21 cellular contexts compared by ENCODE assay signal in the genomic region with DNA sequence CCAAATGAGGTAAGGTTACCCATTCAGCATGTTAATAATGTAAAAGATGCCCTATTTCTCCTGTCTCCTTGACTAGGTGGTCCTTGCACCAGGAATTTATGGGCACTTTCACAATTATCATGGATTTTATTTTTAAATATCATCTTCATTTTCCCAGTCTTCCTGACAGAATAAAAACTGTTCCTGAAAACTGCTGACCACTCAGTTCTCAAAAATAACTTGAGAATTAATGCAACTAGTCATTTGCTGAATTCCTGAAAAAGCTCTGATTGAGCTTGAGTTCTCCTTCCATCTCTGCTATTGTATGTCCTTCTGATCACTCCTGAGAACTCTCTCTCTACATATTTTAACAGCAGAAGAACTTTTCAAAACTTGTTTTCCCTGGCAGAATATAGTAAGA. TPM values are rescaled to one million over a fixed set of nuclear protein-coding genes. Genes with fewer than 3 reads are reported as not detected.
DNase-seq lines count a peak whose midpoint lies in the region; ATAC-seq, FAIRE-seq and TF ChIP-seq lines count a peak whose summit lies in the region.
"Had no signal": no experiment of that assay in that cellular context is flagged by ENCODE, and none has a peak within 500 bp of the region (broad histone marks: within the 10 kb centered on the region; RNA-seq: fewer than 3 reads in every experiment).

No MANE protein-coding gene starts in this region.

- CTCF ChIA-PET in A549 (lab: Yijun Ruan, JAX): no interaction called here
- CTCF ChIA-PET in IMR-90 (lab: Yijun Ruan, JAX): no interaction called here

- no TSS peak for BruUV-seq in IMR-90 (replicated peaks; lab: Mats Ljungman, UMichigan)

- no peak overlapping the region for H3K18ac ChIP-seq in IMR-90 (ENCODE audit: low read depth, low read length)

- no peak for TF ChIP-seq RAD21 in A549 (conservative IDR thresholded peaks at IDR 0.05 in 1 of 2, IDR thresholded peaks at IDR 0.05 in 1 of 2)
- no peak for TF ChIP-seq RAD21 in IMR-90 (IDR thresholded peaks at IDR 0.05; ENCODE audit: low read length)

- H3K9me3 Mint-ChIP-seq in brain: peaks cover 0 to 14% (median 9%) of the 10 kb centered on the region in 5 experiments

- H2BK15ac ChIP-seq in IMR-90 (ENCODE audit: low read depth, low read length): no peak overlapping the region

- H2AFZ ChIP-seq in IMR-90 (replicated peaks; ENCODE audit: low read length, poor library complexity): no peak overlapping the region

- no peaks in the 10 kb centered on the region for H3K27me3 Mint-ChIP-seq in brain
- H3K27me3 Mint-ChIP-seq: CD4-positive, alpha-beta T cell had no signal

- no peaks in the 10 kb centered on the region for H3K79me1 ChIP-seq in IMR-90 (ENCODE audit: low read depth in 1 of 2, low read length in 2 of 2)

- TF ChIP-seq POLR2A in A549 (IDR thresholded peaks at IDR 0.05; ENCODE audit: low read length) (no peak), IMR-90 (IDR thresholded peaks at IDR 0.05; ENCODE audit: low read depth, low read length) (no peak)

- no peak overlapping the region for H2AK5ac ChIP-seq in IMR-90 (ENCODE audit: low read depth, low read length)

- dilution Hi-C loops in IMR-90 (cut with HindIII; ENCODE audit: low sequenced_read_pairs, unreplicated experiment): no loop called here

- TF ChIP-seq EP300 in A549 (IDR thresholded peaks at IDR 0.05): no peak

- no peak overlapping the region for H2BK20ac ChIP-seq in IMR-90 (ENCODE audit: low read depth, low read length)

- no peak overlapping the region for H2AK9ac ChIP-seq in IMR-90 (replicated peaks; ENCODE audit: low read depth, low read length, poor library complexity)

- POLR2A ChIA-PET in A549 (lab: Yijun Ruan, JAX) (no interaction called here), IMR-90 (lab: Charles Lee; ENCODE audit: unreplicated experiment) (no interaction called here)

- intact Hi-C loops in IMR-90 (cut with micrococcal nuclease): no loop called here

- no peak overlapping the region for H3K4me2 ChIP-seq in A549
- no peak overlapping the region for H3K4me2 ChIP-seq in IMR-90 (ENCODE audit: low read depth, low read length)
- H3K4me2 ChIP-seq: BLaER1 had no signal

- H3K27me3 ChIP-seq in IMR-90 (ENCODE audit: control insufficient read depth, insufficient read depth, low read length): no peaks in the 10 kb centered on the region
- H3K27me3 ChIP-seq: BE2C, BLaER1 had no signal

- H2BK5ac ChIP-seq in IMR-90 (ENCODE audit: low read depth, low read length, poor library complexity, severe bottlenecking): no peak overlapping the region

- H3K4me3 ChIP-seq in A549 (no peak overlapping the region), IMR-90 (ENCODE audit: insufficient read depth, low read depth, low read length) (no peak overlapping the region)
- H3K4me3 ChIP-seq: BLaER1 had no signal

- no peaks in the 10 kb centered on the region for H3K36me3 ChIP-seq in IMR-90 (ENCODE audit: control insufficient read depth, insufficient read depth, low read length)
- H3K36me3 ChIP-seq: BE2C, BLaER1 had no signal

- H3K4ac ChIP-seq in IMR-90 (ENCODE audit: low read depth, low read length): no peak overlapping the region

- H3K23ac ChIP-seq in IMR-90 (ENCODE audit: low read depth, low read length): no peak overlapping the region

- H3K36me3 Mint-ChIP-seq in brain: peaks cover 57% of the 10 kb centered on the region
- H3K36me3 Mint-ChIP-seq: CD8-positive, alpha-beta T cell had no signal

- FAIRE-seq in A549 (lab: Jason Lieb, UNC): no peak
- FAIRE-seq: A204.1, D721Med, G401.6, GM12891, GM19239 had no signal

- H4K91ac ChIP-seq in IMR-90 (ENCODE audit: insufficient read depth, low read depth, low read length): no peak overlapping the region

- DNase-seq in A549 (ENCODE audit: low read depth in 1 of 2, low spot score in 1 of 2) (no peak), IMR-90 (no peak), C1 segment of cervical spinal cord (lab: John Stamatoyannopoulos, UW) (no peak)
- no peak for DNase-seq in activated T-cell treated with anti-CD3 and anti-CD28 coated beads, Interleukin-2, amount 50 U/mL, for 1 hour
- DNase-seq: 8988T; AML-193; BE2C; Caco-2; Calu3; CD4-positive, alpha-beta T cell; CD8-positive, alpha-beta T cell; DMS79 treated with DMSO at 0.1 percent for 48 hours; GF-D8 had no signal

- H4K5ac ChIP-seq in IMR-90 (ENCODE audit: low read depth, low read length): no peak overlapping the region

- H3K4me1 ChIP-seq in A549 (no peaks in the 10 kb centered on the region), IMR-90 (ENCODE audit: control insufficient read depth, insufficient read depth, low read length) (no peaks in the 10 kb centered on the region)
- H3K4me1 ChIP-seq: BLaER1, Caco-2 had no signal

- no peak for TF ChIP-seq CTCF in A549 (IDR thresholded peaks at IDR 0.05)
- TF ChIP-seq CTCF in IMR-90 (conservative IDR thresholded peaks at IDR 0.05; ENCODE audit: low read depth, low read length): no peak
- TF ChIP-seq CTCF in brain (conservative IDR thresholded peaks at IDR 0.05): no peak

- no peak overlapping the region for H2BK120ac ChIP-seq in IMR-90 (ENCODE audit: low read depth, low read length)

- H3K56ac ChIP-seq in IMR-90 (ENCODE audit: extremely low read depth, insufficient read depth, low read length): no peak overlapping the region

- H3K4me1 Mint-ChIP-seq in brain: peaks cover 71% of the 10 kb centered on the region

- ATAC-seq in A549 (no peak), IMR-90 (ENCODE audit: low read depth) (no peak)
- ATAC-seq: CD8-positive, alpha-beta T cell had no signal

- in situ Hi-C loops in IMR-90 (cut with MboI; ENCODE audit: low sequenced_read_pairs): no loop called here

- H3K27ac ChIP-seq in A549 (no peak overlapping the region), IMR-90 (ENCODE audit: insufficient read depth, low read length) (no peak overlapping the region)
- H3K27ac ChIP-seq: BLaER1, C4-2B had no signal

- no peaks in the 10 kb centered on the region for H3K9me1 ChIP-seq in IMR-90 (ENCODE audit: insufficient read depth, low read length)

- peak overlapping the region in 1 of 5 experiments; percentile 57 for H3K4me3 Mint-ChIP-seq in brain
- H3K4me3 Mint-ChIP-seq: CD4-positive, alpha-beta T cell; CD8-positive, alpha-beta T cell had no signal

- H3K27ac Mint-ChIP-seq in brain: peak overlapping the region in 3 of 5 experiments; percentile 74 to 96 (median 96)
- H3K27ac Mint-ChIP-seq: CD4-positive, alpha-beta T cell; CD8-positive, alpha-beta T cell had no signal

- no peak overlapping the region for H3K14ac ChIP-seq in IMR-90 (replicated peaks; ENCODE audit: low read depth, low read length)

- no peak overlapping the region for H3K9ac ChIP-seq in IMR-90 (ENCODE audit: low read depth, low read length)
- H3K9ac ChIP-seq: BLaER1 had no signal

- H3K9me3 ChIP-seq in A549 (no peaks in the 10 kb centered on the region), IMR-90 (ENCODE audit: control insufficient read depth, insufficient read depth, low read length) (no peaks in the 10 kb centered on the region)
- H3K9me3 ChIP-seq: BE2C, BLaER1, Caco-2 had no signal

- no peaks in the 10 kb centered on the region for H4K20me1 ChIP-seq in IMR-90 (ENCODE audit: insufficient read depth, low read length)
- H4K20me1 ChIP-seq: BLaER1 had no signal

- no peak overlapping the region for H4K8ac ChIP-seq in IMR-90 (ENCODE audit: low read depth in 2 of 2, low read length in 2 of 2)

TF ChIP-seq in A549, 52 proteins besides CTCF, POLR2A, EP300 and RAD21:
- TF ChIP-seq CHD4 (IDR thresholded peaks at IDR 0.05; ENCODE audit: borderline replicate concordance) (no peak), NPAS2 (CRISPR knock-in tag; IDR thresholded peaks at IDR 0.05; ENCODE audit: borderline replicate concordance) (no peak), ESRRA (IDR thresholded peaks at IDR 0.05; ENCODE audit: borderline replicate concordance, low read length) (no peak), MAFK (IDR thresholded peaks at IDR 0.05; ENCODE audit: partially characterized antibody) (peak; percentile 61), ZC3H11A (IDR thresholded peaks at IDR 0.05) (no peak)
- TF ChIP-seq, protein P1, sequence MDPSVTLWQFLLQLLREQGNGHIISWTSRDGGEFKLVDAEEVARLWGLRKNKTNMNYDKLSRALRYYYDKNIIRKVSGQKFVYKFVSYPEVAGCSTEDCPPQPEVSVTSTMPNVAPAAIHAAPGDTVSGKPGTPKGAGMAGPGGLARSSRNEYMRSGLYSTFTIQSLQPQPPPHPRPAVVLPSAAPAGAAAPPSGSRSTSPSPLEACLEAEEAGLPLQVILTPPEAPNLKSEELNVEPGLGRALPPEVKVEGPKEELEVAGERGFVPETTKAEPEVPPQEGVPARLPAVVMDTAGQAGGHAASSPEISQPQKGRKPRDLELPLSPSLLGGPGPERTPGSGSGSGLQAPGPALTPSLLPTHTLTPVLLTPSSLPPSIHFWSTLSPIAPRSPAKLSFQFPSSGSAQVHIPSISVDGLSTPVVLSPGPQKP (IDR thresholded peaks at IDR 0.05; ENCODE audit: low read depth, low read length): no peak

TF ChIP-seq in IMR-90, 13 proteins besides CTCF, POLR2A, EP300 and RAD21 (continues in another document):
- no peak for TF ChIP-seq BHLHE40 (IDR thresholded peaks at IDR 0.05; ENCODE audit: low read depth, low read length)
- TF ChIP-seq CEBPB (IDR thresholded peaks at IDR 0.05; ENCODE audit: low read depth, low read length): no peak
- TF ChIP-seq MAFK (IDR thresholded peaks at IDR 0.05; ENCODE audit: low read depth, low read length): peak; percentile 72
- no peak for TF ChIP-seq RFX5 (IDR thresholded peaks at IDR 0.05; ENCODE audit: low read depth, low read length)
- TF ChIP-seq, protein P1 (IDR thresholded peaks at IDR 0.05; ENCODE audit: borderline replicate concordance, low read depth, low read length): no peak
- no peak for TF ChIP-seq MXI1 (IDR thresholded peaks at IDR 0.05; ENCODE audit: borderline replicate concordance, low read depth, low read length)

RNA-seq across cellular contexts. Expression of a gene that starts 55.0 kb away (rescaled TPM):
- polyA plus RNA-seq in A549 (2011; rRNA removed) (0.08 and 0.13 TPM in 2 replicates), A549 (2017; fragmentation: RNase III; extraction: RNeasy Plus Mini Kit Qiagen cat#74134 plus additional on column Dnase treatment) (0.20 to 0.25 TPM (median 0.21 TPM) in 3 replicates), IMR-90 (2012; rRNA removed) (0.02 TPM in 1 of 2 replicates, not detected in the other), brain (ENCODE audit: insufficient read depth, low read depth, low replicate concordance) (12.6 TPM)
- polyA plus RNA-seq in A549 (2012; cell fraction: cytosol; rRNA removed): 0.01 TPM in 1 of 2 replicates, not detected in the other
- 0.01 TPM in 2 replicates for polyA plus RNA-seq in A549 (2012; cell fraction: nucleus; rRNA removed)
- 0.04 and 0.10 TPM in 2 replicates for polyA minus RNA-seq in A549 (2011; rRNA and poly(A)+ RNA removed)
- under 0.01 TPM in 2 replicates for total RNA-seq in IMR-90 (2012; rRNA removed)
- polyA plus RNA-seq in IMR-90 (2012; cell fraction: cytosol; rRNA removed): not detected in 2 replicates
- 0.03 TPM in 1 of 2 replicates, not detected in the other for polyA plus RNA-seq in IMR-90 (2012; cell fraction: nucleus; rRNA removed; ENCODE audit: low replicate concordance)
- total RNA-seq: Caco-2; Calu3; CD4-positive, alpha-beta T cell; CD8-positive, alpha-beta T cell had no signal

Comparison
In these comparisons a context has a peak if more than half of its experiments do, and no peak if none do; other contexts are left out.
1. RNA of a gene that starts 55.0 kb away (polyA plus RNA-seq): 12.6 TPM in brain (single experiment); 0.01 to 0.25 TPM in A549 and 0.02 to 0.03 TPM in IMR-90; every median in the first group is over 10 times any median in the second.